Comparison of ENCODE assay signal across 28 cellular contexts in the genomic region with DNA sequence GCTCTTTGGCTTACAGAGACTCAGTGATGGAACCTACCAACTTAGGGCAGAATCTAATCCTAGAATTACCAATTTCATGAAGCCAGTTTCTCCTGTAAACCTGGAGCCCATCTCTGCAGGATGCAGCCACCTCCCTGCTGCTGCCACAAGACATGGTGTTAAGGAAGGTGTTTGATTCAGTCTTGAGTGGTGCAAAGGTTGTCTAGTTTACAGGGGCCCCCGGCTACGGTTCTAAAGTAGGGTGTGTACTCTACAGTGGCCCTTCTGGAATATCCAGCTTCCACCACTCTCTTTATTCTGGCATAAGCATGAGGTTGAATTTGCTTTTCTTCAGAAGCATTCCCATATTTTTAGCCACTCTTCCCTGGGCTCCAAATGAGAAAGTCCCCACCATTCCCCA.
"Had no signal": no experiment of that assay in that cellular context is flagged by ENCODE, and none has a peak within 500 bp of the region (broad histone marks: within the 10 kb centered on the region; RNA-seq: fewer than 3 reads in every experiment).

No MANE protein-coding gene starts in this region.

- H3K9me3 ChIP-seq: colonic mucosa, esophagus muscularis mucosa, esophagus squamous epithelium, gastrocnemius medialis, gastroesophageal sphincter, heart left ventricle, heart right ventricle had no signal

- H3K27ac ChIP-seq: colonic mucosa, coronary artery, dorsolateral prefrontal cortex, epithelial cell of prostate, esophagus muscularis mucosa, esophagus squamous epithelium, foreskin keratinocyte, gastrocnemius medialis, gastroesophageal sphincter, heart left ventricle, heart right ventricle had no signal

- H3K4me1 ChIP-seq: colonic mucosa, esophagus muscularis mucosa, esophagus squamous epithelium, gastrocnemius medialis, gastroesophageal sphincter, heart left ventricle, heart right ventricle had no signal

- H3K4me3 ChIP-seq: colonic mucosa, coronary artery, dorsolateral prefrontal cortex, esophagus muscularis mucosa, esophagus squamous epithelium, gastrocnemius medialis, gastroesophageal sphincter, heart left ventricle, heart right ventricle had no signal

- H3K36me3 ChIP-seq: colonic mucosa, esophagus muscularis mucosa, esophagus squamous epithelium, gastrocnemius medialis, gastroesophageal sphincter, heart left ventricle, heart right ventricle had no signal

- ATAC-seq: effector memory CD8-positive, alpha-beta T cell; esophagus mucosa; foreskin keratinocyte; gastrocnemius medialis; gastroesophageal sphincter; heart left ventricle; heart right ventricle had no signal

- FAIRE-seq: colon, endometrium, endothelial cell of umbilical vein, frontal cortex had no signal

- H3K27me3 ChIP-seq: colonic mucosa, dorsolateral prefrontal cortex, esophagus muscularis mucosa, esophagus squamous epithelium, foreskin keratinocyte, gastrocnemius medialis, gastroesophageal sphincter, heart left ventricle, heart right ventricle had no signal

- DNase-seq: colonic mucosa; cortex of kidney; dermis blood vessel endothelial cell; dorsolateral prefrontal cortex; effector CD4-positive, alpha-beta T cell; effector CD8-positive, alpha-beta T cell; effector memory CD4-positive, alpha-beta T cell; effector memory CD8-positive, alpha-beta T cell; endodermal cell; erythroblast; esophagus squamous epithelium; foreskin fibroblast; foreskin keratinocyte; foreskin melanocyte; gastrocnemius medialis; glutamatergic neuron; head of caudate nucleus; heart left ventricle; heart right ventricle had no signal
